In the genomic region with DNA sequence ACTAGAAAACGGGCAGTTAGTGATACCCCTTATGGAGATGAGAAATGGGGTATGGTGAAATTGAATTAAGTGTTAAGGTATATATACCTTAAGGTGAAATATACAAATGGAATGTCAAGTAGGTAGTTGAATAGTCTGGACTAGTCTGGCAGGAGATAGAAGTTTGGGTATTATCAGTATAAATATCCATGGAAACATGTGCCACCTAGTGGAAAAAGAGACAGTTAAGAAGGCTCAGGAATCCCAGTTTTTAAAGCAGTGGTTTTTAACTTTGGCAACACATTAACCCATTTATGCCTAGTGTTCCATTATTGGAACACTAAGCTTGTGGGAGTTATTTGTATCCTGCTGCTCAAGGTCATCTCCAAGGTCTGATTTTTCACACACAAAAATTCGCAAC, we compare ENCODE assay signal across 2 cellular contexts.
TF ChIP-seq lines count a peak whose summit lies in the region.

No MANE protein-coding gene starts in this region.

TF ChIP-seq in GM12878, 131 proteins besides CTCF, POLR2A, EP300 and RAD21:
- TF ChIP-seq, protein P1, sequence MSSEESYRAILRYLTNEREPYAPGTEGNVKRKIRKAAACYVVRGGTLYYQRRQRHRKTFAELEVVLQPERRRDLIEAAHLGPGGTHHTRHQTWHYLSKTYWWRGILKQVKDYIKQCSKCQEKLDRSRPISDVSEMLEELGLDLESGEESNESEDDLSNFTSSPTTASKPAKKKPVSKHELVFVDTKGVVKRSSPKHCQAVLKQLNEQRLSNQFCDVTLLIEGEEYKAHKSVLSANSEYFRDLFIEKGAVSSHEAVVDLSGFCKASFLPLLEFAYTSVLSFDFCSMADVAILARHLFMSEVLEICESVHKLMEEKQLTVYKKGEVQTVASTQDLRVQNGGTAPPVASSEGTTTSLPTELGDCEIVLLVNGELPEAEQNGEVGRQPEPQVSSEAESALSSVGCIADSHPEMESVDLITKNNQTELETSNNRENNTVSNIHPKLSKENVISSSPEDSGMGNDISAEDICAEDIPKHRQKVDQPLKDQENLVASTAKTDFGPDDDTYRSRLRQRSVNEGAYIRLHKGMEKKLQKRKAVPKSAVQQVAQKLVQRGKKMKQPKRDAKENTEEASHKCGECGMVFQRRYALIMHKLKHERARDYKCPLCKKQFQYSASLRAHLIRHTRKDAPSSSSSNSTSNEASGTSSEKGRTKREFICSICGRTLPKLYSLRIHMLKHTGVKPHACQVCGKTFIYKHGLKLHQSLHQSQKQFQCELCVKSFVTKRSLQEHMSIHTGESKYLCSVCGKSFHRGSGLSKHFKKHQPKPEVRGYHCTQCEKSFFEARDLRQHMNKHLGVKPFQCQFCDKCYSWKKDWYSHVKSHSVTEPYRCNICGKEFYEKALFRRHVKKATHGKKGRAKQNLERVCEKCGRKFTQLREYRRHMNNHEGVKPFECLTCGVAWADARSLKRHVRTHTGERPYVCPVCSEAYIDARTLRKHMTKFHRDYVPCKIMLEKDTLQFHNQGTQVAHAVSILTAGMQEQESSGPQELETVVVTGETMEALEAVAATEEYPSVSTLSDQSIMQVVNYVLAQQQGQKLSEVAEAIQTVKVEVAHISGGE (CRISPR knock-in tag; IDR thresholded peaks at IDR 0.05): no peak
- TF ChIP-seq SPI1 (IDR thresholded peaks at IDR 0.05; ENCODE audit: borderline replicate concordance, insufficient read depth, low read depth, low read length): no peak
- TF ChIP-seq, protein P2, sequence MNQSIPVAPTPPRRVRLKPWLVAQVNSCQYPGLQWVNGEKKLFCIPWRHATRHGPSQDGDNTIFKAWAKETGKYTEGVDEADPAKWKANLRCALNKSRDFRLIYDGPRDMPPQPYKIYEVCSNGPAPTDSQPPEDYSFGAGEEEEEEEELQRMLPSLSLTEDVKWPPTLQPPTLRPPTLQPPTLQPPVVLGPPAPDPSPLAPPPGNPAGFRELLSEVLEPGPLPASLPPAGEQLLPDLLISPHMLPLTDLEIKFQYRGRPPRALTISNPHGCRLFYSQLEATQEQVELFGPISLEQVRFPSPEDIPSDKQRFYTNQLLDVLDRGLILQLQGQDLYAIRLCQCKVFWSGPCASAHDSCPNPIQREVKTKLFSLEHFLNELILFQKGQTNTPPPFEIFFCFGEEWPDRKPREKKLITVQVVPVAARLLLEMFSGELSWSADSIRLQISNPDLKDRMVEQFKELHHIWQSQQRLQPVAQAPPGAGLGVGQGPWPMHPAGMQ (IDR thresholded peaks at IDR 0.05; ENCODE audit: borderline replicate concordance): no peak
- TF ChIP-seq EGR1 (IDR thresholded peaks at IDR 0.05; ENCODE audit: borderline replicate concordance in 1 of 2, low read depth in 2 of 2, low read length in 2 of 2): no peak
- TF ChIP-seq CHD1 (IDR thresholded peaks at IDR 0.05; ENCODE audit: low read depth, low read length): no peak
- no peak for TF ChIP-seq NFIC (IDR thresholded peaks at IDR 0.05; ENCODE audit: low read depth, low read length)
- TF ChIP-seq ZNF622 (IDR thresholded peaks at IDR 0.05): no peak
- TF ChIP-seq ZNF207 (IDR thresholded peaks at IDR 0.05; ENCODE audit: borderline replicate concordance): no peak
- TF ChIP-seq, protein P3, sequence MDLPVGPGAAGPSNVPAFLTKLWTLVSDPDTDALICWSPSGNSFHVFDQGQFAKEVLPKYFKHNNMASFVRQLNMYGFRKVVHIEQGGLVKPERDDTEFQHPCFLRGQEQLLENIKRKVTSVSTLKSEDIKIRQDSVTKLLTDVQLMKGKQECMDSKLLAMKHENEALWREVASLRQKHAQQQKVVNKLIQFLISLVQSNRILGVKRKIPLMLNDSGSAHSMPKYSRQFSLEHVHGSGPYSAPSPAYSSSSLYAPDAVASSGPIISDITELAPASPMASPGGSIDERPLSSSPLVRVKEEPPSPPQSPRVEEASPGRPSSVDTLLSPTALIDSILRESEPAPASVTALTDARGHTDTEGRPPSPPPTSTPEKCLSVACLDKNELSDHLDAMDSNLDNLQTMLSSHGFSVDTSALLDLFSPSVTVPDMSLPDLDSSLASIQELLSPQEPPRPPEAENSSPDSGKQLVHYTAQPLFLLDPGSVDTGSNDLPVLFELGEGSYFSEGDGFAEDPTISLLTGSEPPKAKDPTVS (IDR thresholded peaks at IDR 0.05; ENCODE audit: low read depth, low read length): no peak
- no peak for TF ChIP-seq JUNB (IDR thresholded peaks at IDR 0.05)
- no peak for TF ChIP-seq BHLHE40 (IDR thresholded peaks at IDR 0.05; ENCODE audit: borderline replicate concordance in 1 of 2, low read depth in 2 of 2, low read length in 1 of 2)

TF ChIP-seq in liver, 16 proteins besides CTCF, POLR2A, EP300 and RAD21 (continued from another document):
- TF ChIP-seq, protein P4, sequence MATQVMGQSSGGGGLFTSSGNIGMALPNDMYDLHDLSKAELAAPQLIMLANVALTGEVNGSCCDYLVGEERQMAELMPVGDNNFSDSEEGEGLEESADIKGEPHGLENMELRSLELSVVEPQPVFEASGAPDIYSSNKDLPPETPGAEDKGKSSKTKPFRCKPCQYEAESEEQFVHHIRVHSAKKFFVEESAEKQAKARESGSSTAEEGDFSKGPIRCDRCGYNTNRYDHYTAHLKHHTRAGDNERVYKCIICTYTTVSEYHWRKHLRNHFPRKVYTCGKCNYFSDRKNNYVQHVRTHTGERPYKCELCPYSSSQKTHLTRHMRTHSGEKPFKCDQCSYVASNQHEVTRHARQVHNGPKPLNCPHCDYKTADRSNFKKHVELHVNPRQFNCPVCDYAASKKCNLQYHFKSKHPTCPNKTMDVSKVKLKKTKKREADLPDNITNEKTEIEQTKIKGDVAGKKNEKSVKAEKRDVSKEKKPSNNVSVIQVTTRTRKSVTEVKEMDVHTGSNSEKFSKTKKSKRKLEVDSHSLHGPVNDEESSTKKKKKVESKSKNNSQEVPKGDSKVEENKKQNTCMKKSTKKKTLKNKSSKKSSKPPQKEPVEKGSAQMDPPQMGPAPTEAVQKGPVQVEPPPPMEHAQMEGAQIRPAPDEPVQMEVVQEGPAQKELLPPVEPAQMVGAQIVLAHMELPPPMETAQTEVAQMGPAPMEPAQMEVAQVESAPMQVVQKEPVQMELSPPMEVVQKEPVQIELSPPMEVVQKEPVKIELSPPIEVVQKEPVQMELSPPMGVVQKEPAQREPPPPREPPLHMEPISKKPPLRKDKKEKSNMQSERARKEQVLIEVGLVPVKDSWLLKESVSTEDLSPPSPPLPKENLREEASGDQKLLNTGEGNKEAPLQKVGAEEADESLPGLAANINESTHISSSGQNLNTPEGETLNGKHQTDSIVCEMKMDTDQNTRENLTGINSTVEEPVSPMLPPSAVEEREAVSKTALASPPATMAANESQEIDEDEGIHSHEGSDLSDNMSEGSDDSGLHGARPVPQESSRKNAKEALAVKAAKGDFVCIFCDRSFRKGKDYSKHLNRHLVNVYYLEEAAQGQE (IDR thresholded peaks at IDR 0.05): no peak
- no peak for TF ChIP-seq GABPA (IDR thresholded peaks at IDR 0.05 in 1 of 2, conservative IDR thresholded peaks at IDR 0.05 in 1 of 2)
- TF ChIP-seq, protein P5, sequence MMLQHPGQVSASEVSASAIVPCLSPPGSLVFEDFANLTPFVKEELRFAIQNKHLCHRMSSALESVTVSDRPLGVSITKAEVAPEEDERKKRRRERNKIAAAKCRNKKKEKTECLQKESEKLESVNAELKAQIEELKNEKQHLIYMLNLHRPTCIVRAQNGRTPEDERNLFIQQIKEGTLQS (IDR thresholded peaks at IDR 0.05): no peak
- TF ChIP-seq FOXA1 (IDR thresholded peaks at IDR 0.05): no peak
- no peak for TF ChIP-seq YY1 (IDR thresholded peaks at IDR 0.05)
